8 cellular contexts compared by ENCODE assay signal in the genomic region with DNA sequence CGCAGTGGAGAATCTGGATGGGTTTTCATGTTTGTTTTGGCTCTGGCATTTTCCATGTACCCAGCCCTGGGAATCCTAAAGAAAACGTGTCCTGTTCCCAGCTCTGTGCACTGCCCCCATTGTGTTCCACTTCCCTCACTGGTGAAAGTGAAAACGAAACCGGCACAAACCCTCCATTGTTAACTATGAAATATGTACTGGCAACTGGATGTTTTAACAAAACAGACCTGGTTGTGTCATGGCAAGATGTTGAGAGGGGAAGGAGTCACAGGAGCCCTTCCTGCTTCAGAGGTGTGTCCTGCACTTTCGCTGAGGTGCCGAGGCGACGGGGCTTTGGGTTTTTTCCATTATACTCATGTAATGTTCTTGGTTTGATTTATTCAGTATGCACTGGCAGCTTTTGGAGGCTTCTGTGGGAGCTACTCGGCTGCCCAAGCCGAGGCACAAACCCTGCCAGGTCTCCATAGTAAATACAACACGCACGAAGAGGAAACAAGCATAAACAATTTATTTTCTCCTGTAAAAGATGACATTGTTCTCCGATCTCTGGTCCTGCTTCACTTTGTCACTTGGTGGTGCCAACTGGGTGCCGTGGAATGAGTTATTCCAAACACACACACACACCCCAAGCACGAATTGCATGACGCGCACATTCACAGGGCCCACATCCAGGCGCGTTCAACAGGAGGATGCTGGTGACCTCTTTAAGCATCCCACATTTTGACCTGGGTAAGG.
A peak's percentile ranks its signal among the peaks of the same experiment; 100 is the strongest.
DNase-seq lines count a peak whose midpoint lies in the region; ATAC-seq lines count a peak whose summit lies in the region.

No MANE protein-coding gene starts in this region.

- peak overlapping the region; percentile 97 for H3K27ac Mint-ChIP-seq in activated CD4-positive, alpha-beta T cell treated with anti-CD3 and anti-CD28 coated beads, Interleukin-2, amount 10 ng/mL, durations not matched to agents 24 days and 14 days

- H3K4me3 ChIP-seq in MG63 = peak overlapping the region; percentile 50

- intact Hi-C loops in activated CD4-positive, alpha-beta T cell treated with anti-CD3 and anti-CD28 coated beads, Interleukin-2, amount 10 ng/mL, durations not matched to agents 24 days and 14 days (cut with micrococcal nuclease) = loop anchor here (1.0 kb wide), 3 partner anchors 13 to 95 kb away; no protein-coding TSS in a partner anchor

- no peaks in the 10 kb centered on the region for H3K9me3 Mint-ChIP-seq in activated CD4-positive, alpha-beta T cell treated with anti-CD3 and anti-CD28 coated beads, Interleukin-2, amount 10 ng/mL, durations not matched to agents 24 days and 14 days

- DNase-seq in AG20443 (ENCODE audit: low spot score) (peak; percentile 43), MG63 (peak; percentile 56), dermis blood vessel endothelial cell (peak; percentile 98), mucosa of gallbladder (ENCODE audit: low spot score) (peak; percentile 51), NK-92 (lab: John Stamatoyannopoulos, UW; ENCODE audit: unreplicated experiment) (no peak)
- peak; percentile 92 for DNase-seq in activated CD4-positive, alpha-beta T cell treated with anti-CD3 and anti-CD28 coated beads, Interleukin-2, amount 10 ng/mL, durations not matched to agents 24 days and 14 days
- DNase-seq in stimulated activated CD8-positive, alpha-beta memory T cell treated with anti-CD3 and anti-CD28 coated beads, Interleukin-7, amount 100 ng/mL, for 24 hours (ENCODE audit: low read depth) = peak; percentile 18

- no peaks in the 10 kb centered on the region for H3K27me3 ChIP-seq in MG63

- peaks cover 16% of the 10 kb centered on the region for H3K36me3 ChIP-seq in MG63

- peaks cover 52% of the 10 kb centered on the region for H3K4me1 Mint-ChIP-seq in activated CD4-positive, alpha-beta T cell treated with anti-CD3 and anti-CD28 coated beads, Interleukin-2, amount 10 ng/mL, durations not matched to agents 24 days and 14 days

- peak; percentile 40 for ATAC-seq in GM19468 (IDR thresholded peaks at IDR 0.05; ENCODE audit: extremely low read depth, unreplicated experiment)

- no peaks in the 10 kb centered on the region for H3K9me3 ChIP-seq in MG63

- H3K36me3 Mint-ChIP-seq in activated CD4-positive, alpha-beta T cell treated with anti-CD3 and anti-CD28 coated beads, Interleukin-2, amount 10 ng/mL, durations not matched to agents 24 days and 14 days (ENCODE audit: low read depth) = peaks cover 60% of the 10 kb centered on the region

- H3K27me3 Mint-ChIP-seq in activated CD4-positive, alpha-beta T cell treated with anti-CD3 and anti-CD28 coated beads, Interleukin-2, amount 10 ng/mL, durations not matched to agents 24 days and 14 days = no peaks in the 10 kb centered on the region

- H3K4me3 Mint-ChIP-seq in activated CD4-positive, alpha-beta T cell treated with anti-CD3 and anti-CD28 coated beads, Interleukin-2, amount 10 ng/mL, durations not matched to agents 24 days and 14 days = peak overlapping the region; percentile 73
